In genomic region chr22:39316440-39317083, GRCh38 we compare ENCODE assay signal across 8 cellular contexts. TPM values are rescaled to one million over a fixed set of nuclear protein-coding genes. Genes with fewer than 3 reads are reported as not detected.
DNase-seq lines count a peak whose midpoint lies in the region; ATAC-seq and TF ChIP-seq lines count a peak whose summit lies in the region.

No MANE protein-coding gene starts in this region.

- H3K27ac ChIP-seq in PC-9 (peak overlapping the region; percentile 98), esophagus muscularis mucosa (replicated peaks in 1 of 4) (peak overlapping the region; percentile 52 to 99 (median 98))

- no peaks in the 10 kb centered on the region for H3K27me3 ChIP-seq in BJ (ENCODE audit: control insufficient read depth, insufficient read depth, low read length)
- no peaks in the 10 kb centered on the region for H3K27me3 ChIP-seq in PC-9 (ENCODE audit: insufficient read depth, low read depth)
- H3K27me3 ChIP-seq in esophagus muscularis mucosa, result no peaks in the 10 kb centered on the region

- peak overlapping the region in 9 of 10 donors; percentile 41 to 100 (median 88) for H3K27ac Mint-ChIP-seq in naive thymus-derived CD8-positive, alpha-beta T cell
- peak overlapping the region; percentile 99 for H3K27ac Mint-ChIP-seq in stimulated activated memory B cell treated with anti-CD40 and anti-IgM and Interleukin-4, amounts not matched to agents 10 μg/mL and 1 μg/mL and 100 μg/mL, for 72 hours

- H3K4me3 Mint-ChIP-seq in naive thymus-derived CD8-positive, alpha-beta T cell, result peak overlapping the region; percentile 5 to 100 (median 82)
- peak overlapping the region; percentile 100 for H3K4me3 Mint-ChIP-seq in stimulated activated memory B cell treated with anti-CD40 and anti-IgM and Interleukin-4, amounts not matched to agents 10 μg/mL and 1 μg/mL and 100 μg/mL, for 72 hours

- peaks cover 95% of the 10 kb centered on the region for H3F3A ChIP-seq in PC-9 (ENCODE audit: insufficient read depth, low read depth)

- no peaks in the 10 kb centered on the region for H3K9me2 ChIP-seq in PC-9 (ENCODE audit: insufficient read depth)

- no peak for TF ChIP-seq EP300 in esophagus muscularis mucosa (IDR thresholded peaks at IDR 0.05)

- DNase-seq in BJ (ENCODE audit: low read depth) (peak; percentile 74), HFF-Myc (ENCODE audit: extremely low read depth, low read depth) (no peak), PC-9 (peak; percentile 91 to 95), esophagus muscularis mucosa (ENCODE audit: extremely low spot score) (no peak)
- DNase-seq in activated T-cell treated with anti-CD3 and anti-CD28 coated beads, Interleukin-2, amount 50 U/mL, for 1 hour, result peak; percentile 74
- peak; percentile 61 to 89 (median 72) for DNase-seq in naive thymus-derived CD8-positive, alpha-beta T cell

- CTCF ChIA-PET in BJ (lab: Yijun Ruan, JAX), result interaction anchor here (0.6 to 7.4 kb wide), 39 partner anchors 8 to 548 kb away, joined by 3 to 223 read pairs (median 4); partner anchors contain the start of genes ATF4, CBX7 and PDGFB
- CTCF ChIA-PET in PC-9 (lab: Charles Lee), result interaction anchor here (0.6 to 1.9 kb wide), 11 partner anchors 10 to 302 kb away, joined by 3 to 11 read pairs (median 4); partner anchors contain the start of gene TAB1

- BruUV-seq in PC-9 (replicated peaks; lab: Mats Ljungman, UMichigan), result no TSS peak

- intact Hi-C loops in PC-9 (cut with micrococcal nuclease; ENCODE audit: unreplicated experiment) (loop anchor here (1.0 to 5.0 kb wide), 6 partner anchors 141 to 549 kb away; partner anchors contain the start of genes ATF4 and CBX7), esophagus muscularis mucosa (cut with DNase I) (loop anchor here (5.0 kb wide), 2 partner anchors 164 to 304 kb away; partner anchors contain the start of genes APOBEC3C and CBX7)

- TF ChIP-seq CTCF in BJ (IDR thresholded peaks at IDR 0.05; ENCODE audit: insufficient read depth, low read depth, low read length) (peak; percentile 94), HFF-Myc (IDR thresholded peaks at IDR 0.05; ENCODE audit: low read depth, low read length, missing control alignments) (peak; percentile 81), PC-9 (conservative IDR thresholded peaks at IDR 0.05) (peak; percentile 96), esophagus muscularis mucosa (IDR thresholded peaks at IDR 0.05) (peak; percentile 86 to 92 (median 88))

- TF ChIP-seq POLR2A in esophagus muscularis mucosa (IDR thresholded peaks at IDR 0.05; ENCODE audit: low read depth), result no peak

- H3K4me1 Mint-ChIP-seq in naive thymus-derived CD8-positive, alpha-beta T cell, result peaks cover 25 to 74% (median 59%) of the 10 kb centered on the region in 4 donors
- H3K4me1 Mint-ChIP-seq in stimulated activated memory B cell treated with anti-CD40 and anti-IgM and Interleukin-4, amounts not matched to agents 10 μg/mL and 1 μg/mL and 100 μg/mL, for 72 hours, result peaks cover 77% of the 10 kb centered on the region

- H3K36me3 Mint-ChIP-seq in naive thymus-derived CD8-positive, alpha-beta T cell, result peaks cover 0 to 78% (median 15%) of the 10 kb centered on the region in 3 donors
- H3K36me3 Mint-ChIP-seq in stimulated activated memory B cell treated with anti-CD40 and anti-IgM and Interleukin-4, amounts not matched to agents 10 μg/mL and 1 μg/mL and 100 μg/mL, for 72 hours, result peaks cover 79% of the 10 kb centered on the region

- H3K4me2 ChIP-seq in PC-9, result peak overlapping the region; percentile 100

- POLR2A ChIA-PET in BJ (lab: Charles Lee) (interaction anchor here (0.5 to 1.5 kb wide), 8 partner anchors 16 to 1474 kb away, joined by 3 to 8 read pairs (median 4); partner anchors contain the start of gene TAB1), PC-9 (lab: Charles Lee; ENCODE audit: unreplicated experiment) (interaction anchor here (0.5 to 0.9 kb wide), 9 partner anchors 24 to 548 kb away, joined by 3 to 36 read pairs (median 4); partner anchors contain the start of gene ATF4)
- POLR2A ChIA-PET in naive thymus-derived CD8-positive, alpha-beta T cell (lab: Charles Lee), result interaction anchor here (1.1 to 7.3 kb wide), 10 partner anchors 8 to 445 kb away, joined by 3 to 231 read pairs (median 64); partner anchors contain the start of genes ATF4, CBX6, CBX7 and PDGFB

- ATAC-seq in naive thymus-derived CD8-positive, alpha-beta T cell, result peak; percentile 30 to 44
- peak; percentile 42 for ATAC-seq in stimulated activated memory B cell treated with anti-CD40 and anti-IgM and Interleukin-4, amounts not matched to agents 10 μg/mL and 1 μg/mL and 100 μg/mL, for 72 hours
- ATAC-seq in HG03354 (IDR thresholded peaks at IDR 0.05; ENCODE audit: poor library complexity, severe bottlenecking, unreplicated experiment), result no peak

- H3K4me3 ChIP-seq in BJ (ENCODE audit: low read depth, low read length) (peak overlapping the region; percentile 87), HFF-Myc (replicated peaks; ENCODE audit: low read depth, low read length) (peak overlapping the region; percentile 98), PC-9 (peak overlapping the region; percentile 94), esophagus muscularis mucosa (peak overlapping the region; percentile 13 to 75 (median 48))

- peaks cover 49% of the 10 kb centered on the region for H3K36me3 ChIP-seq in BJ (ENCODE audit: control insufficient read depth, insufficient read depth, low read length)
- H3K36me3 ChIP-seq in PC-9 (ENCODE audit: low read depth), result peaks cover 69% of the 10 kb centered on the region
- peaks cover 60 to 69% (median 67%) of the 10 kb centered on the region in 4 donors for H3K36me3 ChIP-seq in esophagus muscularis mucosa

- H3K27me3 Mint-ChIP-seq in naive thymus-derived CD8-positive, alpha-beta T cell, result peaks cover 0 to 5% (median 0%) of the 10 kb centered on the region in 5 donors
- H3K27me3 Mint-ChIP-seq in stimulated activated memory B cell treated with anti-CD40 and anti-IgM and Interleukin-4, amounts not matched to agents 10 μg/mL and 1 μg/mL and 100 μg/mL, for 72 hours, result no peaks in the 10 kb centered on the region

- WGBS in esophagus muscularis mucosa, result 55% methylated on average over 14 of the region's 17 CpGs

- H3K79me2 ChIP-seq in PC-9 (ENCODE audit: low read depth), result peaks cover 63% of the 10 kb centered on the region

- H3K9me3 ChIP-seq in PC-9 (ENCODE audit: insufficient read depth, low read depth), result no peaks in the 10 kb centered on the region
- no peaks in the 10 kb centered on the region for H3K9me3 ChIP-seq in esophagus muscularis mucosa

- H3K4me1 ChIP-seq in PC-9 (replicated peaks; ENCODE audit: insufficient read depth) (peaks cover 38% of the 10 kb centered on the region), esophagus muscularis mucosa (peaks cover 53 to 67% (median 56%) of the 10 kb centered on the region in 4 donors)

- H4K20me1 ChIP-seq in PC-9 (ENCODE audit: insufficient read depth), result peaks cover 74% of the 10 kb centered on the region

- H3K9me3 Mint-ChIP-seq in naive thymus-derived CD8-positive, alpha-beta T cell, result no peaks in the 10 kb centered on the region
- H3K9me3 Mint-ChIP-seq in stimulated activated memory B cell treated with anti-CD40 and anti-IgM and Interleukin-4, amounts not matched to agents 10 μg/mL and 1 μg/mL and 100 μg/mL, for 72 hours, result no peaks in the 10 kb centered on the region

- H2AFZ ChIP-seq in PC-9, result no peak overlapping the region

RNA-seq across cellular contexts. Expression of gene RPL3, which starts 2.9 kb away (rescaled TPM):
- 3,985 and 4,772 TPM in 2 replicates for polyA plus RNA-seq in BJ (2011; rRNA removed)
- polyA minus RNA-seq in BJ (2011; rRNA and poly(A)+ RNA removed), result 1,678 and 3,093 TPM in 2 replicates
- 1,699 and 2,252 TPM in 2 replicates for total RNA-seq in PC-9 (2021)
- 1,000 to 10,000 TPM; 2,019 to 2,284 (median 2,183) TPM for total RNA-seq in esophagus muscularis mucosa
- total RNA-seq in naive thymus-derived CD8-positive, alpha-beta T cell, result 1,000 to 10,000 TPM; 3,621 to 3,622 TPM
- polyA plus RNA-seq in naive thymus-derived CD8-positive, alpha-beta T cell, result 1,000 to 10,000 TPM; 4,219 to 5,383 (median 4,759) TPM

RNA-seq across cellular contexts. Expression of gene SYNGR1, which starts 33.2 kb away (rescaled TPM):
- 44.4 and 65.6 TPM in 2 replicates for polyA plus RNA-seq in BJ (2011; rRNA removed)
- 13.8 and 16.7 TPM in 2 replicates for polyA minus RNA-seq in BJ (2011; rRNA and poly(A)+ RNA removed)
- total RNA-seq in PC-9 (2021) (12.0 and 19.1 TPM in 2 replicates), esophagus muscularis mucosa (10 to 100 TPM; 14.4 to 29.4 (median 24.0) TPM)
- 10 to 100 TPM in 1 of 2 experiments, 1 to 10 TPM in 1; 10.0 to 11.4 TPM for total RNA-seq in naive thymus-derived CD8-positive, alpha-beta T cell
- 10 to 100 TPM; 10.1 to 14.8 (median 12.0) TPM for polyA plus RNA-seq in naive thymus-derived CD8-positive, alpha-beta T cell

Comparison
In these comparisons a context has a peak if more than half of its experiments do, and no peak if none do; other contexts are left out.
1. DNase-seq: peak in BJ (single experiment), PC-9 (2 of 2), activated T-cell treated with anti-CD3 and anti-CD28 coated beads, Interleukin-2, amount 50 U/mL, for 1 hour (single experiment) and naive thymus-derived CD8-positive, alpha-beta T cell (10 of 10); none in HFF-Myc (single experiment) and esophagus muscularis mucosa (single experiment).
2. H3K4me3 ChIP-seq: peak in every context shown above with its lines; median percentile 98 in HFF-Myc; 94 in PC-9; 87 in BJ; 48 in esophagus muscularis mucosa.
3. Peak in every context shown above with its lines, with median percentiles within 50 percentile points of each other: CTCF ChIP-seq.